In genomic region chr6:144064402-144064830, GRCh38 we compare ENCODE assay signal across 1 cellular context.
TF ChIP-seq lines count a peak whose summit lies in the region.

No MANE protein-coding gene starts in this region.

TF ChIP-seq in WTC11, 78 proteins besides CTCF, POLR2A, EP300 and RAD21 (continued from another document):
- TF ChIP-seq ZNF138 (CRISPR knock-in tag; conservative IDR thresholded peaks at IDR 0.05): no peak
- no peak for TF ChIP-seq NFYB (CRISPR knock-in tag; conservative IDR thresholded peaks at IDR 0.05; ENCODE audit: low read depth)
- no peak for TF ChIP-seq ZNF396 (CRISPR knock-in tag; IDR thresholded peaks at IDR 0.05; ENCODE audit: borderline replicate concordance)
- TF ChIP-seq TEAD1 (CRISPR knock-in tag; IDR thresholded peaks at IDR 0.05): no peak
- TF ChIP-seq SMAD4 (CRISPR knock-in tag; IDR thresholded peaks at IDR 0.05): no peak
- no peak for TF ChIP-seq ERG (CRISPR knock-in tag; IDR thresholded peaks at IDR 0.05)
- TF ChIP-seq CREB1 (CRISPR knock-in tag; IDR thresholded peaks at IDR 0.05): no peak
- TF ChIP-seq TEAD4 (CRISPR knock-in tag; IDR thresholded peaks at IDR 0.05): no peak
- TF ChIP-seq MXD4 (CRISPR knock-in tag; IDR thresholded peaks at IDR 0.05; ENCODE audit: borderline replicate concordance): no peak
- 0 out of 2 replicates have a peak, but pooled peaks have one; percentile 65 for TF ChIP-seq MYBL2 (CRISPR knock-in tag; IDR thresholded peaks at IDR 0.05)
- no peak for TF ChIP-seq ETV6 (CRISPR knock-in tag; IDR thresholded peaks at IDR 0.05)
- TF ChIP-seq NR2C2 (CRISPR knock-in tag; IDR thresholded peaks at IDR 0.05): no peak
- TF ChIP-seq ELF4 (CRISPR knock-in tag; IDR thresholded peaks at IDR 0.05; ENCODE audit: low read depth): 0 out of 2 replicates have a peak, but pooled peaks have one; percentile 26
- TF ChIP-seq HMGXB4 (CRISPR knock-in tag; IDR thresholded peaks at IDR 0.05): peak; percentile 51; the same call in 1 of the 2 replicates
